In genomic region chr21:34882719-34883131, GRCh38 we compare ENCODE assay signal across 8 cellular contexts.
A peak's percentile ranks its signal among the peaks of the same experiment; 100 is the strongest.
DNase-seq lines count a peak whose midpoint lies in the region; ATAC-seq and TF ChIP-seq lines count a peak whose summit lies in the region.

No MANE protein-coding gene starts in this region.

- H3K9me3 ChIP-seq in DOHH2 (ENCODE audit: control insufficient read depth, insufficient read depth, low read length) (no peaks in the 10 kb centered on the region), mucosa of descending colon (no peaks in the 10 kb centered on the region)

- H3K9me2 ChIP-seq in DOHH2 (replicated peaks; ENCODE audit: control insufficient read depth, low read length): no peaks in the 10 kb centered on the region

- no peak for TF ChIP-seq CTCF in DOHH2 (IDR thresholded peaks at IDR 0.05; ENCODE audit: low read depth, low read length, poor library complexity, severe bottlenecking)
- no peak for TF ChIP-seq CTCF in mucosa of descending colon (IDR thresholded peaks at IDR 0.05)

- peaks cover 96% of the 10 kb centered on the region for H3K79me2 ChIP-seq in DOHH2 (ENCODE audit: control insufficient read depth, low read length)

- H3K4me1 Mint-ChIP-seq in activated CD8-positive, alpha-beta T cell treated with anti-CD3 and anti-CD28 coated beads, Interleukin-2, amount 10 ng/mL, durations not matched to agents 7 days and 5 days (ENCODE audit: low read depth): peaks cover 32% of the 10 kb centered on the region

- peaks cover 15% of the 10 kb centered on the region for H3K36me3 Mint-ChIP-seq in activated CD8-positive, alpha-beta T cell treated with anti-CD3 and anti-CD28 coated beads, Interleukin-2, amount 10 ng/mL, durations not matched to agents 7 days and 5 days (ENCODE audit: low read depth)

- H3K36me3 ChIP-seq in DOHH2 (ENCODE audit: control insufficient read depth, low read length) (peaks cover 84% of the 10 kb centered on the region), mucosa of descending colon (ENCODE audit: low read depth) (no peaks in the 10 kb centered on the region), H7 (replicated peaks; ENCODE audit: control insufficient read depth, insufficient read depth, low read length) (no peaks in the 10 kb centered on the region)

- H3K4me1 ChIP-seq in DOHH2 (ENCODE audit: control insufficient read depth, low read length) (peaks cover 47% of the 10 kb centered on the region), mucosa of descending colon (ENCODE audit: low read depth) (peaks cover 8% of the 10 kb centered on the region)

- H4K20me1 ChIP-seq in DOHH2 (ENCODE audit: control insufficient read depth, insufficient read depth, low read depth, low read length): no peaks in the 10 kb centered on the region; the same call in 1 of the 2 replicates

- no peaks in the 10 kb centered on the region for H3K9me3 Mint-ChIP-seq in activated CD8-positive, alpha-beta T cell treated with anti-CD3 and anti-CD28 coated beads, Interleukin-2, amount 10 ng/mL, durations not matched to agents 7 days and 5 days (ENCODE audit: insufficient read depth)

- DNase-seq in activated CD8-positive, alpha-beta T cell treated with anti-CD3 and anti-CD28 coated beads, Interleukin-2, amount 10 ng/mL, durations not matched to agents 7 days and 5 days: peak; percentile 5
- DNase-seq in mucosa of descending colon: no peak
- DNase-seq in H7: no peak
- DNase-seq in NCI-H510A treated with DMSO at 0.1 percent for 48 hours (lab: John Stamatoyannopoulos, UW): no peak
- no peak for DNase-seq in NCI-H82 treated with DMSO at 0.1 percent for 48 hours (lab: John Stamatoyannopoulos, UW; ENCODE audit: unreplicated experiment)

- H3K27ac ChIP-seq in DOHH2 (ENCODE audit: low read depth, low read length): peak overlapping the region; percentile 84

- no peak overlapping the region for H3K27ac Mint-ChIP-seq in activated CD8-positive, alpha-beta T cell treated with anti-CD3 and anti-CD28 coated beads, Interleukin-2, amount 10 ng/mL, durations not matched to agents 7 days and 5 days

- POLR2A ChIA-PET in activated CD8-positive, alpha-beta T cell treated with anti-CD3 and anti-CD28 coated beads, Interleukin-2, amount 10 ng/mL, durations not matched to agents 7 days and 5 days (lab: Charles Lee): interaction anchor here (1.0 kb wide), 1 partner anchor 12 kb away, joined by 3 read pairs; no protein-coding TSS in a partner anchor

- peak; percentile 67 for ATAC-seq in HG03066 (IDR thresholded peaks at IDR 0.05; ENCODE audit: low read depth, unreplicated experiment)
- ATAC-seq in activated CD8-positive, alpha-beta T cell treated with anti-CD3 and anti-CD28 coated beads, Interleukin-2, amount 10 ng/mL, durations not matched to agents 7 days and 5 days: no peak
- peak; percentile 32 for ATAC-seq in mucosa of descending colon
- ATAC-seq in HG02840 (IDR thresholded peaks at IDR 0.05; ENCODE audit: low FRiP score, unreplicated experiment): no peak

- CTCF ChIA-PET in activated CD8-positive, alpha-beta T cell treated with anti-CD3 and anti-CD28 coated beads, Interleukin-2, amount 10 ng/mL, durations not matched to agents 7 days and 5 days (lab: Charles Lee): interaction anchor here (0.6 to 1.3 kb wide), 3 partner anchors 147 to 1537 kb away, joined by 3 to 4 read pairs (median 3); no protein-coding TSS in a partner anchor

- peaks cover 25% of the 10 kb centered on the region for H3F3A ChIP-seq in DOHH2 (ENCODE audit: control insufficient read depth, insufficient read depth)

- H3K27me3 Mint-ChIP-seq in activated CD8-positive, alpha-beta T cell treated with anti-CD3 and anti-CD28 coated beads, Interleukin-2, amount 10 ng/mL, durations not matched to agents 7 days and 5 days (ENCODE audit: low read depth): peaks cover 2% of the 10 kb centered on the region

- H3K27me3 ChIP-seq in DOHH2 (ENCODE audit: control insufficient read depth, low read length) (no peaks in the 10 kb centered on the region), H7 (ENCODE audit: control insufficient read depth, insufficient read depth, low read length) (peaks cover 47% of the 10 kb centered on the region)

- H3K4me2 ChIP-seq in DOHH2 (ENCODE audit: low read length): peak overlapping the region; percentile 79

- no peak overlapping the region for H3K4me3 Mint-ChIP-seq in activated CD8-positive, alpha-beta T cell treated with anti-CD3 and anti-CD28 coated beads, Interleukin-2, amount 10 ng/mL, durations not matched to agents 7 days and 5 days

- intact Hi-C loops in mucosa of descending colon (cut with DNase I, micrococcal nuclease): loop anchor here in 1 of 2 donors (10.0 kb wide), 1 partner anchor 88 kb away; no protein-coding TSS in a partner anchor

- peak overlapping the region; percentile 76 for H3K4me3 ChIP-seq in DOHH2 (ENCODE audit: low read length)
- no peak overlapping the region for H3K4me3 ChIP-seq in mucosa of descending colon
- H3K4me3 ChIP-seq in H7 (ENCODE audit: insufficient read depth, low read depth, low read length): no peak overlapping the region

Comparison
In these comparisons a context has a peak if more than half of its experiments do, and no peak if none do; other contexts are left out.
1. ATAC-seq: peak in HG03066 (single experiment) and mucosa of descending colon (single experiment); none in activated CD8-positive, alpha-beta T cell treated with anti-CD3 and anti-CD28 coated beads, Interleukin-2, amount 10 ng/mL, durations not matched to agents 7 days and 5 days (single experiment) and HG02840 (single experiment).